10 cellular contexts compared by ENCODE assay signal in genomic region chr11:33690290-33691050, GRCh38. TPM values are rescaled to one million over a fixed set of nuclear protein-coding genes. Genes with fewer than 3 reads are reported as not detected.
A peak's percentile ranks its signal among the peaks of the same experiment; 100 is the strongest.
DNase-seq lines count a peak whose midpoint lies in the region; ATAC-seq, FAIRE-seq and TF ChIP-seq lines count a peak whose summit lies in the region.
"Had no signal": no experiment of that assay in that cellular context is flagged by ENCODE, and none has a peak within 500 bp of the region (broad histone marks: within the 10 kb centered on the region; RNA-seq: fewer than 3 reads in every experiment).

No MANE protein-coding gene starts in this region.

- H3K27ac ChIP-seq in Peyer's patch (peak overlapping the region in 3 of 4 donors; percentile 28 to 83 (median 68)), esophagus squamous epithelium (peak overlapping the region; percentile 78 to 94 (median 87)), small intestine (ENCODE audit: low read depth in 1 of 2, low read length in 1 of 2) (peak overlapping the region in 1 of 2 donors; percentile 90)
- H3K27ac ChIP-seq: SJCRH30 had no signal

- no peak overlapping the region for H3K4me3 ChIP-seq in Peyer's patch
- H3K4me3 ChIP-seq in esophagus squamous epithelium, result no peak overlapping the region
- H3K4me3 ChIP-seq in small intestine (ENCODE audit: low read depth in 1 of 2, low read length in 2 of 2), result no peak overlapping the region
- H3K4me3 ChIP-seq: SJCRH30 had no signal

- no peak overlapping the region for H3K4me3 Mint-ChIP-seq in nephron
- no peak overlapping the region for H3K4me3 Mint-ChIP-seq in T-helper 17 cell

- H3K36me3 Mint-ChIP-seq in nephron (ENCODE audit: low read depth), result no peaks in the 10 kb centered on the region
- no peaks in the 10 kb centered on the region for H3K36me3 Mint-ChIP-seq in T-helper 17 cell (ENCODE audit: low read depth)

- TF ChIP-seq CTCF in Peyer's patch (IDR thresholded peaks at IDR 0.05) (no peak), esophagus squamous epithelium (IDR thresholded peaks at IDR 0.05) (no peak), nephron (IDR thresholded peaks at IDR 0.05; ENCODE audit: unreplicated experiment in 3 of 3) (no peak)

- H3K27ac Mint-ChIP-seq in nephron (peak overlapping the region; percentile 89 to 99 (median 98)), T-helper 17 cell (no peak overlapping the region)

- peaks cover 15% of the 10 kb centered on the region for H3K27me3 Mint-ChIP-seq in nephron (ENCODE audit: low read depth)
- peaks cover 65% of the 10 kb centered on the region for H3K27me3 Mint-ChIP-seq in T-helper 17 cell

- no peaks in the 10 kb centered on the region for H3K36me3 ChIP-seq in Peyer's patch
- H3K36me3 ChIP-seq in esophagus squamous epithelium, result no peaks in the 10 kb centered on the region
- no peaks in the 10 kb centered on the region for H3K36me3 ChIP-seq in small intestine (ENCODE audit: control insufficient read depth in 2 of 2, insufficient read depth in 2 of 2, low read length in 2 of 2)
- H3K36me3 ChIP-seq: SJCRH30 had no signal

- H3K27me3 ChIP-seq in Peyer's patch (no peaks in the 10 kb centered on the region), esophagus squamous epithelium (no peaks in the 10 kb centered on the region), small intestine (ENCODE audit: control insufficient read depth in 2 of 2, insufficient read depth in 2 of 2, low read length in 2 of 2) (no peaks in the 10 kb centered on the region)
- H3K27me3 ChIP-seq: SJCRH30 had no signal

- H3K9me3 ChIP-seq in Peyer's patch (no peaks in the 10 kb centered on the region), esophagus squamous epithelium (no peaks in the 10 kb centered on the region), small intestine (ENCODE audit: control insufficient read depth, low read depth) (no peaks in the 10 kb centered on the region), T-helper 17 cell (ENCODE audit: control insufficient read depth, low read length, poor library complexity, severe bottlenecking) (no peaks in the 10 kb centered on the region)
- H3K9me3 ChIP-seq: SJCRH30 had no signal

- H3K4me1 ChIP-seq in Peyer's patch, result peaks cover 0 to 20% (median 3%) of the 10 kb centered on the region in 4 donors
- H3K4me1 ChIP-seq in esophagus squamous epithelium, result peaks cover 48 to 79% (median 57%) of the 10 kb centered on the region in 3 donors
- peaks cover 3 to 5% of the 10 kb centered on the region in 2 donors for H3K4me1 ChIP-seq in small intestine (ENCODE audit: control insufficient read depth in 2 of 2, insufficient read depth in 1 of 2, low read depth in 1 of 2, low read length in 1 of 2)

- peak; percentile 73 for DNase-seq in AG08396 (ENCODE audit: low spot score)
- peak in 1 of 3 donors; percentile 58 for DNase-seq in Peyer's patch
- DNase-seq in esophagus squamous epithelium (lab: John Stamatoyannopoulos, UW), result no peak
- DNase-seq in small intestine, result no peak
- no peak for DNase-seq in T-helper 17 cell
- DNase-seq in stimulated activated CD4-positive, alpha-beta T cell treated with anti-CD3 and anti-CD28 coated beads, Interleukin-4, amount 100 ng/mL, for 4 hours, result no peak
- DNase-seq: SJCRH30 had no signal

- TF ChIP-seq POLR2A in Peyer's patch (IDR thresholded peaks at IDR 0.05), result no peak
- TF ChIP-seq POLR2A in esophagus squamous epithelium (IDR thresholded peaks at IDR 0.05), result no peak

- no peak for ATAC-seq in GM19395 (IDR thresholded peaks at IDR 0.05; ENCODE audit: unreplicated experiment)
- no peak for ATAC-seq in T-helper 17 cell

- H3K9me3 Mint-ChIP-seq in nephron, result no peaks in the 10 kb centered on the region

- peaks cover 52% of the 10 kb centered on the region for H3K4me1 Mint-ChIP-seq in nephron
- H3K4me1 Mint-ChIP-seq in T-helper 17 cell, result peaks cover 3% of the 10 kb centered on the region

- 16 to 28% methylated on average over 8 of the region's 8 CpGs for WGBS in esophagus squamous epithelium, 2 donors
- 45 to 61% (median 49%) methylated on average over 8 of the region's 8 CpGs for WGBS in small intestine, 3 donors

- intact Hi-C loops in esophagus squamous epithelium (cut with DNase I), result no loop called here

- FAIRE-seq in small intestine (lab: Jason Lieb, UNC), result no peak

RNA-seq across cellular contexts. Expression of gene C11orf91, which starts 10.2 kb away (rescaled TPM):
- total RNA-seq in Peyer's patch, result not detected
- not detected for total RNA-seq in esophagus squamous epithelium
- not detected for polyA plus RNA-seq in small intestine
- not detected for total RNA-seq in T-helper 17 cell
- total RNA-seq: mononuclear cell, SJCRH30 had no signal

RNA-seq across cellular contexts. Expression of gene CD59, which starts 45.8 kb away (rescaled TPM):
- 10 to 100 TPM; 48.7 to 85.1 (median 56.1) TPM for total RNA-seq in Peyer's patch
- 100 to 1,000 TPM; 191 to 525 (median 339) TPM for total RNA-seq in esophagus squamous epithelium
- polyA plus RNA-seq in small intestine, result 100 to 1,000 TPM in 1 of 3 donors, 10 to 100 TPM in 2; 19.2 to 203 (median 30.0) TPM
- 10 to 100 TPM; 48.7 to 53.6 TPM for total RNA-seq in T-helper 17 cell
